In the genomic region with DNA sequence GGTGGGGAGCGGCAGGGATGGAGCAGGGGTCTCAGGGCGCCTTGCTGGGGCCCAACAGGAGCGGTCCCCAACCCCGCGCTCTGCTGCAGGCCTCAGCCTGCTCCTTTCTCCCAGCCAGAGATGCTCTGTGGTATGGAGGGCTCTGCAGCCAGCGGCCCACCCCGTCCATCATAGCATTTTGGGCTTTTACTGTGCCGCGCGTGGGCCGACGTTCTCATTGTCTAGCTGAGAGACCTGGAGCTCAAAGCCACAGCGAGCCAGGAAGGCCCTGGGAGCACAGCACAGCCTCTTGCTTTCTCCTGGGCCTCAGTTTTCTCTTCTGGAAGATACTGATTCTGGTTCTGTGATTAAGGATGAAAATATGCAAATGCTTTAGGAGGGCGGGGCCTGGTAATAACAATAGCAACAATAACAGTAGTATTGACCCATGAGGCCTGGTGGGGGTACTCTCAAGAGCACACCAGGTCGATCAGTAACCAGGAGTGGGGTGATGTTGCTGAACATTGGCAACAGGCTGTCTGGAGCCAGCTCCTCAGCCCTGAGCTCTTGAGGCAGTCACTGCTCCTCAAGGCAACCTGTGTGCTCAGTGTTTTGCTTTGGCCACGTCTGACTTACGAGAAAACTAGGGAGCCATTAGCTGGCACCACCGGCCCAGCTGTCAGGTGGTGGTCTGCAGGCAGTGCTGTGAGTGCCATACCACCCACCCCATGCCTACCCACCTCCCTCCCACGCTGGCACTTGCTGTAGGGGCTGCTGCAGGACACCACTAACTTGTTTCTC, we compare ENCODE assay signal across 1 cellular context.
TF ChIP-seq lines count a peak whose summit lies in the region.

No MANE protein-coding gene starts in this region.

TF ChIP-seq in HEK293, 187 proteins besides CTCF, POLR2A, EP300 and RAD21 (continued from another document):
- TF ChIP-seq, protein P1, sequence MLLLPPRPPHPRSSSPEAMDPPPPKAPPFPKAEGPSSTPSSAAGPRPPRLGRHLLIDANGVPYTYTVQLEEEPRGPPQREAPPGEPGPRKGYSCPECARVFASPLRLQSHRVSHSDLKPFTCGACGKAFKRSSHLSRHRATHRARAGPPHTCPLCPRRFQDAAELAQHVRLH (tag by site-specific recombination; IDR thresholded peaks at IDR 0.05), result no peak
- TF ChIP-seq ZNF398 (tag by site-specific recombination; IDR thresholded peaks at IDR 0.05) (no peak), ZNF404 (tag by site-specific recombination; IDR thresholded peaks at IDR 0.05) (no peak), ZNF2 (tag by site-specific recombination; IDR thresholded peaks at IDR 0.05) (no peak), ZNF114 (tag by site-specific recombination; IDR thresholded peaks at IDR 0.05) (no peak), FEZF1 (tag by site-specific recombination; IDR thresholded peaks at IDR 0.05) (no peak), ZBTB48 (tag by site-specific recombination; IDR thresholded peaks at IDR 0.05) (no peak), ZBTB1 (tag by site-specific recombination; IDR thresholded peaks at IDR 0.05) (no peak), ZSCAN16 (tag by site-specific recombination; IDR thresholded peaks at IDR 0.05) (no peak), ZNF248 (tag by site-specific recombination; IDR thresholded peaks at IDR 0.05) (peak; percentile 92), YY1 (tag by site-specific recombination; IDR thresholded peaks at IDR 0.05) (no peak), ZNF610 (tag by site-specific recombination; IDR thresholded peaks at IDR 0.05; ENCODE audit: borderline replicate concordance) (peak; percentile 86; the same call in 1 of the 2 replicates)
- TF ChIP-seq, protein P2, sequence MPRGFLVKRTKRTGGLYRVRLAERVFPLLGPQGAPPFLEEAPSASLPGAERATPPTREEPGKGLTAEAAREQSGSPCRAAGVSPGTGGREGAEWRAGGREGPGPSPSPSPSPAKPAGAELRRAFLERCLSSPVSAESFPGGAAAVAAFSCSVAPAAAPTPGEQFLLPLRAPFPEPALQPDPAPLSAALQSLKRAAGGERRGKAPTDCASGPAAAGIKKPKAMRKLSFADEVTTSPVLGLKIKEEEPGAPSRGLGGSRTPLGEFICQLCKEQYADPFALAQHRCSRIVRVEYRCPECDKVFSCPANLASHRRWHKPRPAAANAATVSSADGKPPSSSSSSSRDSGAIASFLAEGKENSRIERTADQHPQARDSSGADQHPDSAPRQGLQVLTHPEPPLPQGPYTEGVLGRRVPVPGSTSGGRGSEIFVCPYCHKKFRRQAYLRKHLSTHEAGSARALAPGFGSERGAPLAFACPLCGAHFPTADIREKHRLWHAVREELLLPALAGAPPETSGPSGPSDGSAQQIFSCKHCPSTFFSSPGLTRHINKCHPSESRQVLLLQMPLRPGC (tag by site-specific recombination; IDR thresholded peaks at IDR 0.05), result no peak
TF ChIP-seq in HEK293: peak in this region for 5.
